Comparison of ENCODE assay signal across 15 cellular contexts in the genomic region with DNA sequence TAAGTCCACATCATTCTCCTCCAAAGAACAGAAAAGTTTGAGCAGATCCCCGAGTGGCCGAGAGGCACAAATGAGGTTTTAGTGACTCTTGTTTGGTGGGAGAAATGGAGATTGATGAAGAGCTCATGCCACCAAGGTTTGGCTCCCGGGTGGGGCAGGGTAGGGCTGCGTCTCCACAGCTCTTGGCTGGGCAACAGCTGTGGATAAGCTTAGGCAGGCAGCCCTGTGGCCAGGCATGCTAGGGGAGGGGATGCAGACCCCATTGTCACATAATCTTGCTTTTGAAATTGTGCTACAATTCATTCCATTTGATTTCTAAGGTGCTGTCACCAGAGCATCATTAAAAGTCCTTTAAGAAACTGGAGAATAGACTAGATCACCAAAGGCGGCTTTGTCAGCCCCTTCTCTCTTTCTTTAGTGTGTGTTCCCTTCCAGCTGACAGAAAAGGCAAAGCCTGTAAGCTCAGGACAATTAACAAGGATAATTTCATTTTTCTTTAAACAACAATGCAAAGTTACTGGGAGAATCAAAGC.
DNase-seq lines count a peak whose midpoint lies in the region; FAIRE-seq and TF ChIP-seq lines count a peak whose summit lies in the region.
"Had no signal": no experiment of that assay in that cellular context is flagged by ENCODE, and none has a peak within 500 bp of the region (broad histone marks: within the 10 kb centered on the region; RNA-seq: fewer than 3 reads in every experiment).

No MANE protein-coding gene starts in this region.

- H4K20me1 ChIP-seq in astrocyte (ENCODE audit: insufficient read depth, low read length): no peaks in the 10 kb centered on the region
- H4K20me1 ChIP-seq in neural progenitor cell (ENCODE audit: low read depth): peaks cover 22% of the 10 kb centered on the region
- H4K20me1 ChIP-seq in smooth muscle cell (ENCODE audit: low read depth): no peaks in the 10 kb centered on the region

- peak overlapping the region; percentile 21 for H3K27ac Mint-ChIP-seq in astrocyte (ENCODE audit: unreplicated experiment)
- H3K27ac Mint-ChIP-seq in endodermal cell: no peak overlapping the region
- peak overlapping the region; percentile 94 for H3K27ac Mint-ChIP-seq in neural progenitor cell
- H3K27ac Mint-ChIP-seq: CD14-positive monocyte; CD8-positive, alpha-beta T cell; HFFc6 had no signal

- H3K4me2 ChIP-seq in astrocyte (ENCODE audit: low read length) (no peak overlapping the region), neural progenitor cell (peak overlapping the region; percentile 68), smooth muscle cell (peak overlapping the region; percentile 35)

- H3K27me3 Mint-ChIP-seq in astrocyte (ENCODE audit: low read depth, unreplicated experiment): no peaks in the 10 kb centered on the region
- H3K27me3 Mint-ChIP-seq in endodermal cell (ENCODE audit: insufficient read depth): peaks cover 57% of the 10 kb centered on the region
- peaks cover 4% of the 10 kb centered on the region for H3K27me3 Mint-ChIP-seq in neural progenitor cell (ENCODE audit: insufficient read depth, low read depth)

- FAIRE-seq in astrocyte (lab: Jason Lieb, UNC): no peak
- FAIRE-seq: H1, HTR-8/SVneo had no signal

- H3K4me1 Mint-ChIP-seq in astrocyte (ENCODE audit: low read depth, unreplicated experiment) (peaks cover 32% of the 10 kb centered on the region), endodermal cell (peaks cover 44% of the 10 kb centered on the region), neural progenitor cell (peaks cover 45% of the 10 kb centered on the region)

- peaks cover 4% of the 10 kb centered on the region for H3K4me1 ChIP-seq in astrocyte (ENCODE audit: insufficient read depth, low read length)
- H3K4me1 ChIP-seq in endodermal cell (ENCODE audit: control insufficient read depth, insufficient read depth, low read length): peaks cover 25% of the 10 kb centered on the region
- peaks cover 48% of the 10 kb centered on the region for H3K4me1 ChIP-seq in neural progenitor cell
- peaks cover 33% of the 10 kb centered on the region for H3K4me1 ChIP-seq in smooth muscle cell (ENCODE audit: low read depth)

- H3K9me3 ChIP-seq in astrocyte (ENCODE audit: insufficient read depth, low read depth, low read length) (no peaks in the 10 kb centered on the region), endodermal cell (ENCODE audit: control insufficient read depth, low read length) (no peaks in the 10 kb centered on the region), neural progenitor cell (ENCODE audit: low read depth) (no peaks in the 10 kb centered on the region), smooth muscle cell (replicated peaks; ENCODE audit: low read depth) (no peaks in the 10 kb centered on the region)

- H3K36me3 Mint-ChIP-seq in astrocyte (ENCODE audit: low read depth, unreplicated experiment) (no peaks in the 10 kb centered on the region), endodermal cell (ENCODE audit: low read depth) (no peaks in the 10 kb centered on the region), neural progenitor cell (peaks cover 1% of the 10 kb centered on the region)
- H3K36me3 Mint-ChIP-seq: CD14-positive monocyte; CD8-positive, alpha-beta T cell had no signal

- no peak overlapping the region for H3K4me3 Mint-ChIP-seq in astrocyte (ENCODE audit: unreplicated experiment)
- no peak overlapping the region for H3K4me3 Mint-ChIP-seq in endodermal cell
- H3K4me3 Mint-ChIP-seq in neural progenitor cell: peak overlapping the region; percentile 44
- H3K4me3 Mint-ChIP-seq: CD8-positive, alpha-beta T cell; HFFc6 had no signal

- H3K4me3 ChIP-seq in astrocyte (ENCODE audit: insufficient read depth, low read depth, low read length) (no peak overlapping the region), endodermal cell (ENCODE audit: low read length) (no peak overlapping the region), neural progenitor cell (peak overlapping the region; percentile 1), smooth muscle cell (no peak overlapping the region)

- 80 to 94% methylated on average over 2 to 5 of the region's 5 CpGs for WGBS in endodermal cell (ENCODE audit: insufficient coverage in 1 of 2, insufficient read length in 1 of 2), 2 experiments
- WGBS in smooth muscle cell (ENCODE audit: low lambda C conversion rate): 82% methylated on average over 5 of the region's 5 CpGs

- H3K9me3 Mint-ChIP-seq in astrocyte (ENCODE audit: unreplicated experiment) (no peaks in the 10 kb centered on the region), endodermal cell (peaks cover 2% of the 10 kb centered on the region), neural progenitor cell (peaks cover 2% of the 10 kb centered on the region)
- H3K9me3 Mint-ChIP-seq: HFFc6 had no signal

- TF ChIP-seq CTCF in astrocyte (IDR thresholded peaks at IDR 0.05; ENCODE audit: insufficient read depth, low read depth, low read length) (no peak), endodermal cell (conservative IDR thresholded peaks at IDR 0.05) (no peak), neural progenitor cell (IDR thresholded peaks at IDR 0.05) (no peak), smooth muscle cell (IDR thresholded peaks at IDR 0.05; ENCODE audit: borderline replicate concordance, insufficient read depth, poor library complexity, severe bottlenecking) (no peak)

- H3K27me3 ChIP-seq in astrocyte (ENCODE audit: insufficient read depth, low read length): peaks cover 8% of the 10 kb centered on the region
- H3K27me3 ChIP-seq in endodermal cell (ENCODE audit: control insufficient read depth, insufficient read depth, low read length, poor library complexity, severe bottlenecking): no peaks in the 10 kb centered on the region
- H3K27me3 ChIP-seq in neural progenitor cell: peaks cover 79% of the 10 kb centered on the region
- no peaks in the 10 kb centered on the region for H3K27me3 ChIP-seq in smooth muscle cell (ENCODE audit: low read depth)

- H3K36me3 ChIP-seq in astrocyte (ENCODE audit: insufficient read depth, low read length) (no peaks in the 10 kb centered on the region), endodermal cell (ENCODE audit: control insufficient read depth, insufficient read depth, low read length) (no peaks in the 10 kb centered on the region), neural progenitor cell (no peaks in the 10 kb centered on the region), smooth muscle cell (ENCODE audit: low read depth) (no peaks in the 10 kb centered on the region)

- DNase-seq in astrocyte (ENCODE audit: low read depth) (no peak), endodermal cell (no peak), neural progenitor cell (ENCODE audit: low spot score) (peak; percentile 79), smooth muscle cell (lab: John Stamatoyannopoulos, UW; ENCODE audit: unreplicated experiment) (no peak), NCI-H187 treated with DMSO at 0.1 percent for 48 hours (lab: John Stamatoyannopoulos, UW) (no peak), SIG-M5 treated with dmso at 0.1 percent for 504 hours (lab: John Stamatoyannopoulos, UW; ENCODE audit: unreplicated experiment) (no peak), amygdala (lab: John Stamatoyannopoulos, UW) (no peak)
- DNase-seq: CD8-positive, alpha-beta T cell; DMS53; GF-D8; HCEC 1CT; HFFc6 had no signal

- H3K27ac ChIP-seq in astrocyte (ENCODE audit: low read depth, low read length) (no peak overlapping the region), endodermal cell (ENCODE audit: low read depth, low read length) (peak overlapping the region; percentile 81), neural progenitor cell (peak overlapping the region; percentile 87), smooth muscle cell (ENCODE audit: low read depth) (no peak overlapping the region)

- H3K79me2 ChIP-seq in astrocyte (ENCODE audit: insufficient read depth, low read length) (no peaks in the 10 kb centered on the region), neural progenitor cell (ENCODE audit: low read depth) (no peaks in the 10 kb centered on the region), smooth muscle cell (ENCODE audit: low read depth) (no peaks in the 10 kb centered on the region)

- H3F3A ChIP-seq in neural progenitor cell (ENCODE audit: low read depth) (peaks cover 43% of the 10 kb centered on the region), smooth muscle cell (ENCODE audit: low read depth) (no peaks in the 10 kb centered on the region)

- H3K9ac ChIP-seq in astrocyte (ENCODE audit: low read length) (no peak overlapping the region), endodermal cell (ENCODE audit: extremely low read depth, low read length, poor library complexity, severe bottlenecking) (no peak overlapping the region), neural progenitor cell (no peak overlapping the region), smooth muscle cell (ENCODE audit: low read depth) (no peak overlapping the region)

- no peak overlapping the region for H2AFZ ChIP-seq in astrocyte (ENCODE audit: low read depth, low read length)
- H2AFZ ChIP-seq in neural progenitor cell (replicated peaks): no peak overlapping the region
- no peak overlapping the region for H2AFZ ChIP-seq in smooth muscle cell (ENCODE audit: low read depth)

Comparison
In these comparisons a context has a peak if more than half of its experiments do, and no peak if none do; other contexts are left out.
1. H3K27ac ChIP-seq: peak in endodermal cell (single experiment) and neural progenitor cell (single experiment); none in astrocyte (single experiment) and smooth muscle cell (single experiment).